20 cellular contexts compared by ENCODE assay signal in genomic region chr7:127881564-127881963, GRCh38.
DNase-seq lines count a peak whose midpoint lies in the region; ATAC-seq and TF ChIP-seq lines count a peak whose summit lies in the region.
"Had no signal": no experiment of that assay in that cellular context is flagged by ENCODE, and none has a peak within 500 bp of the region (broad histone marks: within the 10 kb centered on the region; RNA-seq: fewer than 3 reads in every experiment).

No MANE protein-coding gene starts in this region.

- H3K4me3 Mint-ChIP-seq in WTC11, result no peak overlapping the region
- H3K4me3 Mint-ChIP-seq in stimulated activated effector memory CD8-positive, alpha-beta T cell treated with anti-CD3 and anti-CD28 coated beads, Interleukin-12 subunit alpha, Interleukin-12 subunit beta, amount 100 ng/mL, for 72 hours, result no peak overlapping the region
- no peak overlapping the region for H3K4me3 Mint-ChIP-seq in progenitor cell of endocrine pancreas (ENCODE audit: low read depth)
- H3K4me3 Mint-ChIP-seq: CD4-positive, alpha-beta T cell had no signal

- H3K27me3 ChIP-seq in BLaER1, result no peaks in the 10 kb centered on the region
- H3K27me3 ChIP-seq in testis, result no peaks in the 10 kb centered on the region

- DNase-seq in WTC11 (ENCODE audit: low spot score) (no peak), progenitor cell of endocrine pancreas (ENCODE audit: low spot score, unreplicated experiment) (no peak), testis (no peak)
- DNase-seq in stimulated activated effector memory CD8-positive, alpha-beta T cell treated with anti-CD3 and anti-CD28 coated beads, Interleukin-12 subunit alpha, Interleukin-12 subunit beta, amount 100 ng/mL, for 72 hours (ENCODE audit: low spot score in 2 of 2), result no peak
- DNase-seq: CD4-positive, alpha-beta T cell; COR-L47; DMS79; H7; Karpas-422; MV-4-11; NCI-H1105 treated with DMSO at 0.1 percent for 48 hours; NCI-H2029 treated with DMSO at 0.1 percent for 48 hours; NCI-H226; NCI-H510A treated with DMSO at 0.1 percent for 48 hours; NCI-H774; NK-92 treated with Interleukin-12 subunit alpha and Interleukin-12 subunit beta, amount 100 ng/mL, for 24 hours had no signal

- H3K4me3 ChIP-seq in BLaER1 (no peak overlapping the region), testis (no peak overlapping the region)

- H3K36me3 ChIP-seq in BLaER1, result peaks cover 14% of the 10 kb centered on the region
- H3K36me3 ChIP-seq in testis (ENCODE audit: low read depth, missing control alignments), result no peaks in the 10 kb centered on the region

- H3K27me3 Mint-ChIP-seq in WTC11 (ENCODE audit: low read depth) (no peaks in the 10 kb centered on the region), progenitor cell of endocrine pancreas (no peaks in the 10 kb centered on the region)
- H3K27me3 Mint-ChIP-seq: CD4-positive, alpha-beta T cell had no signal

- H3K4me1 ChIP-seq in BLaER1 (peaks cover 8% of the 10 kb centered on the region), testis (peaks cover 19% of the 10 kb centered on the region)

- no peaks in the 10 kb centered on the region; the same call in 1 of the 2 replicates for H4K20me1 ChIP-seq in BLaER1

- no peak for TF ChIP-seq CTCF in WTC11 (IDR thresholded peaks at IDR 0.05)
- TF ChIP-seq CTCF in progenitor cell of endocrine pancreas (IDR thresholded peaks at IDR 0.05; ENCODE audit: unreplicated experiment), result no peak
- TF ChIP-seq CTCF in testis (IDR thresholded peaks at IDR 0.05), result no peak

- H3K9me3 Mint-ChIP-seq in WTC11 (no peaks in the 10 kb centered on the region), progenitor cell of endocrine pancreas (ENCODE audit: low read depth) (no peaks in the 10 kb centered on the region)
- H3K9me3 Mint-ChIP-seq in stimulated activated effector memory CD8-positive, alpha-beta T cell treated with anti-CD3 and anti-CD28 coated beads, Interleukin-12 subunit alpha, Interleukin-12 subunit beta, amount 100 ng/mL, for 72 hours, result no peaks in the 10 kb centered on the region
- H3K9me3 Mint-ChIP-seq: CD4-positive, alpha-beta T cell had no signal

- H3K4me1 Mint-ChIP-seq in WTC11, result peaks cover 38% of the 10 kb centered on the region
- peaks cover 33% of the 10 kb centered on the region for H3K4me1 Mint-ChIP-seq in stimulated activated effector memory CD8-positive, alpha-beta T cell treated with anti-CD3 and anti-CD28 coated beads, Interleukin-12 subunit alpha, Interleukin-12 subunit beta, amount 100 ng/mL, for 72 hours
- peaks cover 12% of the 10 kb centered on the region for H3K4me1 Mint-ChIP-seq in progenitor cell of endocrine pancreas (ENCODE audit: low read depth)

- H3K27ac Mint-ChIP-seq in WTC11 (peak overlapping the region; percentile 53; the same call in 1 of the 2 replicates), progenitor cell of endocrine pancreas (no peak overlapping the region)
- no peak overlapping the region for H3K27ac Mint-ChIP-seq in stimulated activated effector memory CD8-positive, alpha-beta T cell treated with anti-CD3 and anti-CD28 coated beads, Interleukin-12 subunit alpha, Interleukin-12 subunit beta, amount 100 ng/mL, for 72 hours
- H3K27ac Mint-ChIP-seq: CD4-positive, alpha-beta T cell had no signal

- H3K36me3 Mint-ChIP-seq in WTC11 (no peaks in the 10 kb centered on the region), progenitor cell of endocrine pancreas (ENCODE audit: insufficient read depth) (peaks cover 2% of the 10 kb centered on the region)
- H3K36me3 Mint-ChIP-seq in stimulated activated effector memory CD8-positive, alpha-beta T cell treated with anti-CD3 and anti-CD28 coated beads, Interleukin-12 subunit alpha, Interleukin-12 subunit beta, amount 100 ng/mL, for 72 hours, result peaks cover 6% of the 10 kb centered on the region

- 92 to 93% methylated on average over 7 of the region's 7 CpGs for WGBS in testis, 2 donors

- H3K4me2 ChIP-seq in BLaER1, result peak overlapping the region; percentile 26

- no peaks in the 10 kb centered on the region for H3K9me3 ChIP-seq in BLaER1
- no peaks in the 10 kb centered on the region for H3K9me3 ChIP-seq in testis

- intact Hi-C loops in testis (cut with DNase I; ENCODE audit: low total_unique reads), result no loop called here

- POLR2A ChIA-PET in WTC11 (lab: Charles Lee), result no interaction called here

- CTCF ChIA-PET in WTC11 (lab: Charles Lee), result no interaction called here

- H3K27ac ChIP-seq in BLaER1 (no peak overlapping the region), testis (no peak overlapping the region)

- ATAC-seq in GM19397 (IDR thresholded peaks at IDR 0.05; ENCODE audit: unreplicated experiment), result peak; percentile 68
- no peak for ATAC-seq in WTC11
- ATAC-seq in stimulated activated effector memory CD8-positive, alpha-beta T cell treated with anti-CD3 and anti-CD28 coated beads, Interleukin-12 subunit alpha, Interleukin-12 subunit beta, amount 100 ng/mL, for 72 hours, result peak; percentile 77
- no peak for ATAC-seq in HG03095 (IDR thresholded peaks at IDR 0.05; ENCODE audit: unreplicated experiment)
- ATAC-seq: Panc1 had no signal

- no peak for TF ChIP-seq POLR2A in testis (IDR thresholded peaks at IDR 0.05)

- no peak overlapping the region for H3K9ac ChIP-seq in BLaER1

TF ChIP-seq in WTC11, 78 proteins besides CTCF, POLR2A, EP300 and RAD21:
- TF ChIP-seq ZNF232 (CRISPR knock-in tag; IDR thresholded peaks at IDR 0.05) (no peak), MLX (CRISPR knock-in tag; IDR thresholded peaks at IDR 0.05) (no peak), EMX1 (CRISPR knock-in tag; IDR thresholded peaks at IDR 0.05) (no peak), ZSCAN18 (CRISPR knock-in tag; IDR thresholded peaks at IDR 0.05) (no peak), ETV6 (CRISPR knock-in tag; IDR thresholded peaks at IDR 0.05) (no peak), SP1 (CRISPR knock-in tag; conservative IDR thresholded peaks at IDR 0.05) (no peak), CREB1 (CRISPR knock-in tag; IDR thresholded peaks at IDR 0.05) (no peak)

Comparison
In these comparisons a context has a peak if more than half of its experiments do, and no peak if none do; other contexts are left out.
1. ATAC-seq: peak in GM19397 (single experiment) and stimulated activated effector memory CD8-positive, alpha-beta T cell treated with anti-CD3 and anti-CD28 coated beads, Interleukin-12 subunit alpha, Interleukin-12 subunit beta, amount 100 ng/mL, for 72 hours (single experiment); none in WTC11 (single experiment) and HG03095 (single experiment).